Comparison of ENCODE assay signal across 18 cellular contexts in the genomic region with DNA sequence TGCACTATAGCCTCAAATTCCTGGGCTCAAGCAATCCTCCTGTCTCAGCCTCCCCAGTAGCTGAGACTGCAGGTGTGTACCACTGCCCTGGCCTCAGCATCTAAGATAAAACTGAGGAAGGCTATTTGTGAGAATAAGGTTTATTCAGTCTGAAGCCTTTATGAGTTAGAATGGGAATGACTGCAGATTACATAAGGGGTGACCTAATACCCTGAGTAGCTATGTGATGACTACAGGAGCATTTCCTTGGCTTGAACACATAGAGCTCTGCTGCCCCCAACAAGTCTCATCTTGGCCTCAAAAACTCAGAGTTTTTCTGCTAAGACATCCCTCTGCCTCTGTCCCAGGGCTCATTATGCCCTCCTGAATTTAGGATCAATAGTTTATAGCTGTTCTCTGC. TPM values are rescaled to one million over a fixed set of nuclear protein-coding genes. Genes with fewer than 3 reads are reported as not detected.
DNase-seq lines count a peak whose midpoint lies in the region; ATAC-seq and TF ChIP-seq lines count a peak whose summit lies in the region.
"Had no signal": no experiment of that assay in that cellular context is flagged by ENCODE, and none has a peak within 500 bp of the region (broad histone marks: within the 10 kb centered on the region; RNA-seq: fewer than 3 reads in every experiment).

No MANE protein-coding gene starts in this region.

- H3K4me3 ChIP-seq in astrocyte of the spinal cord (ENCODE audit: low read depth, low read length) = no peak overlapping the region
- H3K4me3 ChIP-seq in coronary artery = no peak overlapping the region
- H3K4me3 ChIP-seq: esophagus muscularis mucosa, upper lobe of left lung had no signal

- no peak overlapping the region for H3K4me3 Mint-ChIP-seq in naive thymus-derived CD8-positive, alpha-beta T cell

- TF ChIP-seq CTCF in astrocyte of the spinal cord (IDR thresholded peaks at IDR 0.05; ENCODE audit: low read depth, low read length) (no peak), coronary artery (IDR thresholded peaks at IDR 0.05) (no peak)

- H3K27ac Mint-ChIP-seq in naive thymus-derived CD8-positive, alpha-beta T cell = peak overlapping the region in 1 of 10 donors; percentile 5

- POLR2A ChIA-PET in naive thymus-derived CD8-positive, alpha-beta T cell (lab: Charles Lee) = no interaction called here

- no peak for ATAC-seq in HG03025 (IDR thresholded peaks at IDR 0.05; ENCODE audit: low FRiP score, unreplicated experiment)
- no peak for ATAC-seq in naive thymus-derived CD8-positive, alpha-beta T cell

- H3K36me3 Mint-ChIP-seq in naive thymus-derived CD8-positive, alpha-beta T cell = peaks cover 0 to 50% (median 10%) of the 10 kb centered on the region in 3 donors

- no peak overlapping the region for H3K27ac ChIP-seq in coronary artery
- H3K27ac ChIP-seq: esophagus muscularis mucosa, KMS-11, parathyroid adenoma, upper lobe of left lung had no signal

- peaks cover 0 to 9% (median 0%) of the 10 kb centered on the region in 4 donors for H3K4me1 Mint-ChIP-seq in naive thymus-derived CD8-positive, alpha-beta T cell

- no peaks in the 10 kb centered on the region for H3K27me3 Mint-ChIP-seq in naive thymus-derived CD8-positive, alpha-beta T cell

- peak; percentile 76 for DNase-seq in AG08396 (ENCODE audit: low spot score)
- DNase-seq in HT1080 (ENCODE audit: low read depth) = peak; percentile 60
- peak; percentile 58 for DNase-seq in astrocyte of the spinal cord (ENCODE audit: low read depth, low spot score)
- DNase-seq in iris pigment epithelial cell (ENCODE audit: low read depth) = peak; percentile 92
- no peak for DNase-seq in medulla oblongata (ENCODE audit: extremely low spot score)
- no peak for DNase-seq in coronary artery (ENCODE audit: low spot score)
- DNase-seq in naive thymus-derived CD8-positive, alpha-beta T cell = no peak
- DNase-seq: activated naive CD4-positive, alpha-beta T cell treated with Interleukin-2 at 50 U/mL for 16 hours; BE2C; DND-41; NCI-H1436 treated with DMSO at 0.1 percent for 48 hours; NCI-H526; RPMI8226; upper lobe of left lung had no signal

- no peaks in the 10 kb centered on the region for H3K9me3 Mint-ChIP-seq in naive thymus-derived CD8-positive, alpha-beta T cell

- in situ Hi-C loops in astrocyte of the spinal cord (cut with HindIII; ENCODE audit: low sequenced_read_pairs) = no loop called here

RNA-seq across cellular contexts. Expression of a gene that starts 7.6 kb away (rescaled TPM):
- total RNA-seq in HT1080 (2014; rRNA removed; shearing (Covaris generic)) = 91.8 and 95.1 TPM in 2 replicates
- 88.0 and 89.5 TPM in 2 replicates for polyA plus RNA-seq in HT1080 (2015; cell fraction: cytosol; rRNA removed)
- 156 and 163 TPM in 2 replicates for polyA plus RNA-seq in HT1080 (2015; cell fraction: nucleus; rRNA removed)
- total RNA-seq in naive thymus-derived CD8-positive, alpha-beta T cell = 10 to 100 TPM; 41.0 to 42.4 TPM
- polyA plus RNA-seq in naive thymus-derived CD8-positive, alpha-beta T cell = 10 to 100 TPM; 29.3 to 41.7 (median 34.4) TPM

RNA-seq across cellular contexts. Expression of a gene that starts 7.6 kb away (rescaled TPM):
- 0.33 TPM in 1 of 2 replicates, not detected in the other for total RNA-seq in HT1080 (2014; rRNA removed; shearing (Covaris generic))
- polyA plus RNA-seq in HT1080 (2015; cell fraction: cytosol; rRNA removed) = 0.03 TPM in 1 of 2 replicates, not detected in the other
- polyA plus RNA-seq in HT1080 (2015; cell fraction: nucleus; rRNA removed) = 0.06 and 0.11 TPM in 2 replicates
- under 1 TPM; 0.82 to 0.83 TPM for total RNA-seq in naive thymus-derived CD8-positive, alpha-beta T cell
- polyA plus RNA-seq in naive thymus-derived CD8-positive, alpha-beta T cell = under 1 TPM in 1 of 3 donors, not detected in 2; 0.49 TPM

Comparison
In these comparisons a context has a peak if more than half of its experiments do, and no peak if none do; other contexts are left out.
1. DNase-seq: peak in AG08396 (single experiment), HT1080 (single experiment), astrocyte of the spinal cord (single experiment) and iris pigment epithelial cell (single experiment); none in medulla oblongata (single experiment), coronary artery (single experiment) and naive thymus-derived CD8-positive, alpha-beta T cell (0 of 10).